Comparison of ENCODE assay signal across 26 cellular contexts in genomic region chr10:52558090-52558489, GRCh38.
A peak's percentile ranks its signal among the peaks of the same experiment; 100 is the strongest.
DNase-seq lines count a peak whose midpoint lies in the region; ATAC-seq, FAIRE-seq and TF ChIP-seq lines count a peak whose summit lies in the region.
"Had no signal": no experiment of that assay in that cellular context is flagged by ENCODE, and none has a peak within 500 bp of the region (broad histone marks: within the 10 kb centered on the region; RNA-seq: fewer than 3 reads in every experiment).

No MANE protein-coding gene starts in this region.

- no peaks in the 10 kb centered on the region for H3K4me1 ChIP-seq in astrocyte (ENCODE audit: insufficient read depth, low read length)
- H3K4me1 ChIP-seq: stomach, thyroid gland, vagina had no signal

- TF ChIP-seq CTCF in astrocyte (IDR thresholded peaks at IDR 0.05; ENCODE audit: insufficient read depth, low read depth, low read length) = no peak

- peak; percentile 58 for FAIRE-seq in astrocyte (lab: Jason Lieb, UNC)

- DNase-seq in astrocyte (ENCODE audit: low read depth) = no peak
- no peak for DNase-seq in ACHN
- DNase-seq in NCI-H774 (lab: John Stamatoyannopoulos, UW) = no peak
- DNase-seq in stimulated activated CD4-positive, alpha-beta T cell treated with anti-CD3 and anti-CD28 coated beads, Interleukin-4, amount 100 ng/mL, for 4 hours = no peak
- DNase-seq: activated CD4-positive, alpha-beta T cell treated with anti-CD3 and anti-CD28 coated beads for 4 hours; activated gamma-delta T cell treated with Interleukin-2 at 50 U/mL for 16 hours; activated naive CD8-positive, alpha-beta T cell treated with anti-CD3 and anti-CD28 coated beads, Interleukin-2, amount 50 U/mL, for 24 hours; activated T-cell treated with anti-CD3 and anti-CD28 coated beads, Interleukin-2, amount 50 U/mL, for 1 hour; dermis blood vessel endothelial cell; GM23248; IMR-90; NCI-H446; SK-N-SH; stimulated activated CD8-positive, alpha-beta memory T cell treated with anti-CD3 and anti-CD28 coated beads, Interleukin-4, amount 100 ng/mL, for 48 hours; stomach; T-helper 2 cell; thyroid gland had no signal

- H3K27ac ChIP-seq in astrocyte (ENCODE audit: low read depth, low read length) = no peak overlapping the region
- H3K27ac ChIP-seq: C4-2B, GM23248, RWPE1, stomach, thyroid gland, vagina had no signal

- no peaks in the 10 kb centered on the region for H3K27me3 Mint-ChIP-seq in astrocyte (ENCODE audit: low read depth, unreplicated experiment)
- H3K27me3 Mint-ChIP-seq: activated naive CD8-positive, alpha-beta T cell treated with anti-CD3 and anti-CD28 coated beads, Interleukin-2, amount 50 U/mL, for 24 hours; natural killer cell treated with Interleukin-12 subunit alpha and Interleukin-12 subunit beta and Interleukin-15 and Interleukin-18, amount 100 ng/mL, for 72 hours had no signal

- H3K27ac Mint-ChIP-seq in astrocyte (ENCODE audit: unreplicated experiment) = no peak overlapping the region
- H3K27ac Mint-ChIP-seq: activated naive CD8-positive, alpha-beta T cell treated with anti-CD3 and anti-CD28 coated beads, Interleukin-2, amount 50 U/mL, for 24 hours; natural killer cell treated with Interleukin-12 subunit alpha and Interleukin-12 subunit beta and Interleukin-15 and Interleukin-18, amount 100 ng/mL, for 72 hours had no signal

- no peak overlapping the region for H3K4me2 ChIP-seq in astrocyte (ENCODE audit: low read length)
- H3K4me2 ChIP-seq: SK-N-SH had no signal

- no peaks in the 10 kb centered on the region for H3K36me3 ChIP-seq in astrocyte (ENCODE audit: insufficient read depth, low read length)
- H3K36me3 ChIP-seq: stomach, thyroid gland, vagina had no signal

- no peak overlapping the region for H3K4me3 Mint-ChIP-seq in astrocyte (ENCODE audit: unreplicated experiment)
- H3K4me3 Mint-ChIP-seq: activated naive CD8-positive, alpha-beta T cell treated with anti-CD3 and anti-CD28 coated beads, Interleukin-2, amount 50 U/mL, for 24 hours; natural killer cell treated with Interleukin-12 subunit alpha and Interleukin-12 subunit beta and Interleukin-15 and Interleukin-18, amount 100 ng/mL, for 72 hours had no signal

- ATAC-seq in GM18867 (IDR thresholded peaks at IDR 0.05; ENCODE audit: unreplicated experiment) = peak; percentile 94
- ATAC-seq in GM21526 (IDR thresholded peaks at IDR 0.05; ENCODE audit: low FRiP score, unreplicated experiment) = peak; percentile 97
- ATAC-seq in HG03280 (IDR thresholded peaks at IDR 0.05; ENCODE audit: unreplicated experiment) = peak; percentile 88
- no peak for ATAC-seq in HG03139 (IDR thresholded peaks at IDR 0.05; ENCODE audit: unreplicated experiment)
- ATAC-seq: activated naive CD8-positive, alpha-beta T cell treated with anti-CD3 and anti-CD28 coated beads, Interleukin-2, amount 50 U/mL, for 24 hours; natural killer cell treated with Interleukin-12 subunit alpha and Interleukin-12 subunit beta and Interleukin-15 and Interleukin-18, amount 100 ng/mL, for 72 hours had no signal

- H3K9ac ChIP-seq in astrocyte (ENCODE audit: low read length) = no peak overlapping the region
- H3K9ac ChIP-seq: GM23248, SK-N-SH had no signal

- in situ Hi-C loops in ACHN (cut with HindIII; ENCODE audit: low pct_ligation_motif_present, low pct_unique_long_range_greater_than_20kb, low sequenced_read_pairs) = loop anchor here (25.0 kb wide), 1 partner anchor 246 kb away; the partner anchor contains the start of gene DKK1

- no peak overlapping the region for H3K4me3 ChIP-seq in astrocyte (ENCODE audit: insufficient read depth, low read depth, low read length)
- H3K4me3 ChIP-seq: GM23248, lung, stomach, thyroid gland, vagina had no signal

- no peaks in the 10 kb centered on the region for H3K27me3 ChIP-seq in astrocyte (ENCODE audit: insufficient read depth, low read length)
- H3K27me3 ChIP-seq: stomach, thyroid gland, vagina had no signal

- H3K36me3 Mint-ChIP-seq in astrocyte (ENCODE audit: low read depth, unreplicated experiment) = no peaks in the 10 kb centered on the region
- H3K36me3 Mint-ChIP-seq: natural killer cell treated with Interleukin-12 subunit alpha and Interleukin-12 subunit beta and Interleukin-15 and Interleukin-18, amount 100 ng/mL, for 72 hours had no signal

- H4K20me1 ChIP-seq in astrocyte (ENCODE audit: insufficient read depth, low read length) = no peaks in the 10 kb centered on the region

- no peak overlapping the region for H2AFZ ChIP-seq in astrocyte (ENCODE audit: low read depth, low read length)
- H2AFZ ChIP-seq: GM23248 had no signal

- H3K79me2 ChIP-seq in astrocyte (ENCODE audit: insufficient read depth, low read length) = no peaks in the 10 kb centered on the region

- H3K9me3 ChIP-seq in astrocyte (ENCODE audit: insufficient read depth, low read depth, low read length) = no peaks in the 10 kb centered on the region
- H3K9me3 ChIP-seq: SK-N-SH, stomach, thyroid gland, vagina had no signal

- H3K4me1 Mint-ChIP-seq in astrocyte (ENCODE audit: low read depth, unreplicated experiment) = no peaks in the 10 kb centered on the region
- H3K4me1 Mint-ChIP-seq: activated naive CD8-positive, alpha-beta T cell treated with anti-CD3 and anti-CD28 coated beads, Interleukin-2, amount 50 U/mL, for 24 hours had no signal

- no peaks in the 10 kb centered on the region for H3K9me3 Mint-ChIP-seq in astrocyte (ENCODE audit: unreplicated experiment)
